In the genomic region with DNA sequence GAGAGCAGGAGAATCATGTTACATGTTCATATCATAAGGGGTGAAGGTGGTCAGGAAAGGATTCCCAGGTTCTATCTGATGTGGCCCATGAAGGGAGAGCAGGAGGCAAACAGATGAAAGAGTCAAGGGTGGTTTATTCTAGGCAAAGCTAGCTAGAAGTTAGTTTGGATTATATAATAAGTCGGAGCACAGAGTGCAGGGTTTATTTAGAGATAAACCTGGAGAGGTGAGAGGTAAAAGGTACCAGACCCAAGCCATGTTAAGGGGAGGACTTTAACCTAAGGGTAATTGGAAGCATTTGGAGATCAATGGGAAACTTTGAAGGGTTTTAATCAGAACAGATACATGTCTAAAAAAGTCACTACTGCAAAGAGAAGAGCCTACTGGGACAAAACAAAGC, we compare ENCODE assay signal across 26 cellular contexts.
"Had no signal": no experiment of that assay in that cellular context is flagged by ENCODE, and none has a peak within 500 bp of the region (broad histone marks: within the 10 kb centered on the region; RNA-seq: fewer than 3 reads in every experiment).

No MANE protein-coding gene starts in this region.

- FAIRE-seq: colon, endometrium, endothelial cell of umbilical vein, frontal cortex had no signal

- H3K27me3 ChIP-seq: dorsolateral prefrontal cortex, esophagus muscularis mucosa, esophagus squamous epithelium, foreskin keratinocyte, gastrocnemius medialis, gastroesophageal sphincter, heart left ventricle had no signal

- H3K36me3 ChIP-seq: esophagus muscularis mucosa, esophagus squamous epithelium, gastrocnemius medialis, gastroesophageal sphincter, heart left ventricle, heart right ventricle had no signal

- H3K27ac ChIP-seq: coronary artery, dorsolateral prefrontal cortex, epithelial cell of prostate, esophagus muscularis mucosa, esophagus squamous epithelium, foreskin keratinocyte, gastrocnemius medialis, gastroesophageal sphincter, heart left ventricle, heart right ventricle had no signal

- DNase-seq: dermis blood vessel endothelial cell; dorsolateral prefrontal cortex; effector CD4-positive, alpha-beta T cell; effector CD8-positive, alpha-beta T cell; effector memory CD4-positive, alpha-beta T cell; effector memory CD8-positive, alpha-beta T cell; endodermal cell; erythroblast; esophagus squamous epithelium; foreskin fibroblast; foreskin keratinocyte; foreskin melanocyte; gastrocnemius medialis; glutamatergic neuron; head of caudate nucleus; heart left ventricle; heart right ventricle had no signal

- ATAC-seq: effector memory CD8-positive, alpha-beta T cell; esophagus mucosa; foreskin keratinocyte; gastrocnemius medialis; gastroesophageal sphincter; heart left ventricle; heart right ventricle had no signal

- H3K4me3 ChIP-seq: coronary artery, dorsolateral prefrontal cortex, esophagus muscularis mucosa, esophagus squamous epithelium, gastrocnemius medialis, gastroesophageal sphincter, heart left ventricle, heart right ventricle had no signal

- H3K9me3 ChIP-seq: esophagus muscularis mucosa, esophagus squamous epithelium, gastrocnemius medialis, gastroesophageal sphincter, heart left ventricle, heart right ventricle had no signal

- H3K4me1 ChIP-seq: esophagus muscularis mucosa, gastrocnemius medialis, gastroesophageal sphincter, heart left ventricle, heart right ventricle had no signal
